38 cellular contexts compared by ENCODE assay signal in genomic region chr17:61624951-61625350, GRCh38. TPM values are rescaled to one million over a fixed set of nuclear protein-coding genes. Genes with fewer than 3 reads are reported as not detected.
"Had no signal": no experiment of that assay in that cellular context is flagged by ENCODE, and none has a peak within 500 bp of the region (broad histone marks: within the 10 kb centered on the region; RNA-seq: fewer than 3 reads in every experiment).

No MANE protein-coding gene starts in this region.

- H3K4me2 ChIP-seq: KMS-11 had no signal

- H3K36me3 ChIP-seq: MG63 had no signal

- DNase-seq: Karpas-422, Kasumi-1, MG63, MM.1S, MV-4-11, NCI-H1048, NCI-H1092, NCI-H1092 treated with DMSO at 0.1 percent for 48 hours, NCI-H1105, NCI-H1105 treated with DMSO at 0.1 percent for 48 hours, NCI-H1417, NCI-H1417 treated with DMSO at 0.1 percent for 48 hours, NCI-H1436, NCI-H1436 treated with DMSO at 0.1 percent for 48 hours, NCI-H146, NCI-H1694, NCI-H1694 treated with DMSO at 0.1 percent for 48 hours, NCI-H187, NCI-H187 treated with DMSO at 0.1 percent for 48 hours, NCI-H1930, NCI-H2029, NCI-H2029 treated with DMSO at 0.1 percent for 48 hours, NCI-H2081, NCI-H2081 treated with DMSO at 0.1 percent for 48 hours, NCI-H2107, NCI-H2171, NCI-H2171 treated with DMSO at 0.1 percent for 48 hours, NCI-H2227 treated with DMSO at 0.1 percent for 48 hours, NCI-H226, NCI-H345, NCI-H446, NCI-H446 treated with DMSO at 0.1 percent for 48 hours, NCI-H510A had no signal

- H3K4me3 ChIP-seq: MG63 had no signal

- H3K9ac ChIP-seq: KMS-11 had no signal

- H3K27ac ChIP-seq: KMS-11 had no signal

- H3K27me3 ChIP-seq: MG63 had no signal

RNA-seq across cellular contexts. Expression of gene NACA2, which starts 33.9 kb away (rescaled TPM):
- total RNA-seq: LHCN-M2, M059J, MCF 10A, NCI-H460 had no signal
